ENCODE assay signal across 2 cellular contexts in genomic region chrX:64975491-64975890, GRCh38.
TF ChIP-seq lines count a peak whose summit lies in the region.

No MANE protein-coding gene starts in this region.

TF ChIP-seq in HEK293T, 16 proteins besides CTCF, POLR2A, EP300 and RAD21 (continued from another document):
- TF ChIP-seq, protein P1, sequence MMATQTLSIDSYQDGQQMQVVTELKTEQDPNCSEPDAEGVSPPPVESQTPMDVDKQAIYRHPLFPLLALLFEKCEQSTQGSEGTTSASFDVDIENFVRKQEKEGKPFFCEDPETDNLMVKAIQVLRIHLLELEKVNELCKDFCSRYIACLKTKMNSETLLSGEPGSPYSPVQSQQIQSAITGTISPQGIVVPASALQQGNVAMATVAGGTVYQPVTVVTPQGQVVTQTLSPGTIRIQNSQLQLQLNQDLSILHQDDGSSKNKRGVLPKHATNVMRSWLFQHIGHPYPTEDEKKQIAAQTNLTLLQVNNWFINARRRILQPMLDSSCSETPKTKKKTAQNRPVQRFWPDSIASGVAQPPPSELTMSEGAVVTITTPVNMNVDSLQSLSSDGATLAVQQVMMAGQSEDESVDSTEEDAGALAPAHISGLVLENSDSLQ (IDR thresholded peaks at IDR 0.05), result no peak
- TF ChIP-seq ZNF384 (IDR thresholded peaks at IDR 0.05) (no peak), FOXA1 (IDR thresholded peaks at IDR 0.05) (no peak)
TF ChIP-seq in HEK293T: peak in this region for 0.

TF ChIP-seq in SK-N-SH, 30 proteins besides CTCF, POLR2A, EP300 and RAD21 (continued from another document):
- no peak for TF ChIP-seq PBX3 (IDR thresholded peaks at IDR 0.05)
TF ChIP-seq in SK-N-SH: peak in this region for 0.
